ENCODE assay signal across 20 cellular contexts in genomic region chr1:84675106-84675505, GRCh38. TPM values are rescaled to one million over a fixed set of nuclear protein-coding genes. Genes with fewer than 3 reads are reported as not detected.
DNase-seq lines count a peak whose midpoint lies in the region; ATAC-seq, FAIRE-seq and TF ChIP-seq lines count a peak whose summit lies in the region.
"Had no signal": no experiment of that assay in that cellular context is flagged by ENCODE, and none has a peak within 500 bp of the region (broad histone marks: within the 10 kb centered on the region; RNA-seq: fewer than 3 reads in every experiment).

No MANE protein-coding gene starts in this region.

- H3K4me1 ChIP-seq in HepG2 (ENCODE audit: insufficient read depth, low read length) (no peaks in the 10 kb centered on the region), right lobe of liver (no peaks in the 10 kb centered on the region), H1 (replicated peaks in 1 of 4; ENCODE audit: control insufficient read depth in 3 of 4, insufficient read depth in 4 of 4, low read length in 3 of 4) (peaks cover 0 to 18% (median 8%) of the 10 kb centered on the region in 4 experiments; a peak in 4 of 7 replicates)
- H3K4me1 ChIP-seq: SJSA1 had no signal

- CTCF ChIA-PET in HepG2 (lab: Yijun Ruan, JAX; ENCODE audit: low intra/inter-chr PET ratio, low total read pairs), result no interaction called here
- CTCF ChIA-PET in H1 (lab: Charles Lee; ENCODE audit: partially characterized antibody), result interaction anchor here (1.3 to 5.5 kb wide), 3 partner anchors 9 to 49 kb away, joined by 4 to 23 read pairs (median 5); no protein-coding TSS in a partner anchor

- H3K9ac ChIP-seq in HepG2 (ENCODE audit: insufficient read depth, low read depth, low read length) (no peak overlapping the region), H1 (replicated peaks in 1 of 4; ENCODE audit: extremely low read depth in 1 of 4, low read depth in 3 of 4, low read length in 3 of 4) (no peak overlapping the region)

- no peak overlapping the region for H3K4me3 ChIP-seq in HepG2 (replicated peaks in 1 of 3; ENCODE audit: insufficient read depth in 1 of 3, low read depth in 2 of 3, low read length in 3 of 3)
- no peak overlapping the region for H3K4me3 ChIP-seq in right lobe of liver
- H3K4me3 ChIP-seq in H1 (ENCODE audit: extremely low read depth in 1 of 4, insufficient read depth in 2 of 4, low read depth in 3 of 4, low read length in 4 of 4), result peak overlapping the region in 1 of 4 experiments; percentile 21; a peak in 2 of 8 replicates
- H3K4me3 ChIP-seq: SJSA1 had no signal

- no peaks in the 10 kb centered on the region for H3K27me3 Mint-ChIP-seq in osteocyte (ENCODE audit: unreplicated experiment)
- H3K27me3 Mint-ChIP-seq: T-cell had no signal

- H3K9me3 ChIP-seq in HepG2 (ENCODE audit: low read length) (no peaks in the 10 kb centered on the region), right lobe of liver (no peaks in the 10 kb centered on the region), H1 (ENCODE audit: insufficient read depth in 2 of 2, low read depth in 1 of 2, low read length in 1 of 2) (no peaks in the 10 kb centered on the region; a peak in 1 of 4 replicates)
- H3K9me3 ChIP-seq: SJSA1 had no signal

- H3K23ac ChIP-seq in H1 (ENCODE audit: insufficient read length), result no peak overlapping the region

- H2BK120ac ChIP-seq in H1 (replicated peaks; ENCODE audit: low read depth, low read length), result no peak overlapping the region

- FAIRE-seq in HepG2 (lab: Jason Lieb, UNC), result no peak
- FAIRE-seq in H1 (lab: Jason Lieb, UNC), result no peak
- FAIRE-seq in islet of Langerhans (lab: Jason Lieb, UNC), result peak; percentile 41
- FAIRE-seq: HTR-8/SVneo had no signal

- H2BK15ac ChIP-seq in H1 (ENCODE audit: low read length), result no peak overlapping the region

- no TSS peak for BruUV-seq in HepG2 (replicated peaks; lab: Mats Ljungman, UMichigan)

- H4K20me1 ChIP-seq in HepG2 (ENCODE audit: insufficient read depth, low read length), result no peaks in the 10 kb centered on the region
- H4K20me1 ChIP-seq in H1 (replicated peaks in 1 of 2; ENCODE audit: control insufficient read depth in 1 of 2, insufficient read depth in 2 of 2, low read length in 2 of 2), result no peaks in the 10 kb centered on the region

- no peak overlapping the region for H3K4me3 Mint-ChIP-seq in osteocyte (ENCODE audit: unreplicated experiment)
- H3K4me3 Mint-ChIP-seq: T-cell had no signal

- no peak overlapping the region for H3K56ac ChIP-seq in H1 (replicated peaks; ENCODE audit: insufficient read length, low read depth, low read length)

- H3K27ac ChIP-seq in HepG2 (ENCODE audit: extremely low read length, insufficient read depth, low read length) (no peak overlapping the region), right lobe of liver (no peak overlapping the region), H1 (ENCODE audit: low read depth, low read length) (no peak overlapping the region)
- H3K27ac ChIP-seq: C4-2B, SJSA1 had no signal

- H4K8ac ChIP-seq in H1 (ENCODE audit: extremely low read depth, insufficient read depth, low read length), result no peak overlapping the region

- no peak overlapping the region for H3K4ac ChIP-seq in H1 (replicated peaks; ENCODE audit: insufficient read length, low read depth, low read length)

- DNase-seq in HepG2 (ENCODE audit: low spot score), result no peak
- no peak for DNase-seq in right lobe of liver
- no peak for DNase-seq in H1 (ENCODE audit: low read depth in 1 of 2, low spot score in 2 of 2)
- DNase-seq in osteocyte (ENCODE audit: extremely low spot score, unreplicated experiment), result no peak
- DNase-seq in NCI-H2081 (lab: John Stamatoyannopoulos, UW), result no peak
- DNase-seq: 8988T, COR-L47, DMS153, EL, NCI-H1417 treated with DMSO at 0.1 percent for 48 hours, NCI-H2029 treated with DMSO at 0.1 percent for 48 hours, NCI-H2227 treated with DMSO at 0.1 percent for 48 hours, NCI-H524 treated with DMSO at 0.1 percent for 48 hours, T-cell had no signal

- H4K91ac ChIP-seq in H1 (replicated peaks; ENCODE audit: insufficient read length, low read length), result no peak overlapping the region

- WGBS in HepG2 (ENCODE audit: low lambda C conversion rate), result 77% methylated on average over 1 of the region's 1 CpG
- 63% methylated on average over 1 of the region's 1 CpG for WGBS in right lobe of liver (ENCODE audit: insufficient coverage, low coverage, low lambda C conversion rate, missing lambda C conversion rate)
- WGBS in H1 (ENCODE audit: extremely low coverage in 1 of 2, insufficient coverage in 1 of 2, insufficient read length in 1 of 2, insufficient replicate concordance in 2 of 2, low coverage in 1 of 2, low lambda C conversion rate in 2 of 2, missing lambda C conversion rate in 1 of 2), 2 experiments, result 54% methylated on average over 1 of the region's 1 CpG; no CpG with 5 or more reads in 1 of the 2 experiments

- no peaks in the 10 kb centered on the region for H3K23me2 ChIP-seq in H1 (ENCODE audit: low read depth, low read length)

- TF ChIP-seq CTCF in HepG2 (CRISPR knock-in tag; IDR thresholded peaks at IDR 0.05), result no peak
- no peak for TF ChIP-seq CTCF in right lobe of liver (IDR thresholded peaks at IDR 0.05)
- TF ChIP-seq CTCF in H1 (IDR thresholded peaks at IDR 0.05; ENCODE audit: control extremely low read depth in 1 of 3, insufficient read depth in 1 of 3, low read depth in 1 of 3, low read length in 3 of 3), result no peak
- no peak for TF ChIP-seq CTCF in osteocyte (IDR thresholded peaks at IDR 0.05)

- no peaks in the 10 kb centered on the region for H3K9me3 Mint-ChIP-seq in osteocyte (ENCODE audit: unreplicated experiment)

- ATAC-seq in HepG2, result no peak
- ATAC-seq in right lobe of liver, result no peak
- no peak for ATAC-seq in GM18505 (IDR thresholded peaks at IDR 0.05; ENCODE audit: unreplicated experiment)
- ATAC-seq in HG02870 (IDR thresholded peaks at IDR 0.05; ENCODE audit: unreplicated experiment), result no peak
- ATAC-seq: T-cell had no signal

- in situ Hi-C loops in HepG2 (cut with HindIII; ENCODE audit: extremely low pct_ligation_motif_present, low pct_unique_long_range_greater_than_20kb), result no loop called here

- H3K36me3 Mint-ChIP-seq in osteocyte (ENCODE audit: unreplicated experiment), result no peaks in the 10 kb centered on the region

- peaks cover 3% of the 10 kb centered on the region; the same call in 1 of the 2 replicates for H3K79me1 ChIP-seq in H1 (ENCODE audit: low read depth, low read length)

- TF ChIP-seq RAD21 in HepG2 (CRISPR knock-in tag; IDR thresholded peaks at IDR 0.05), result no peak
- TF ChIP-seq RAD21 in H1 (IDR thresholded peaks at IDR 0.05 in 1 of 2, conservative IDR thresholded peaks at IDR 0.05 in 1 of 2; ENCODE audit: low read depth in 2 of 2, low read length in 2 of 2), result no peak

- no peak overlapping the region for H3K14ac ChIP-seq in H1 (ENCODE audit: insufficient read length)

- no peak overlapping the region for H3K27ac Mint-ChIP-seq in osteocyte (ENCODE audit: unreplicated experiment)
- H3K27ac Mint-ChIP-seq: T-cell had no signal

- intact Hi-C loops in HepG2 (cut with micrococcal nuclease; ENCODE audit: unreplicated experiment), result no loop called here
- intact Hi-C loops in right lobe of liver (cut with DNase I), result no loop called here

- H3K18ac ChIP-seq in H1 (ENCODE audit: extremely low read depth, low read length), result no peak overlapping the region

- H3K27me3 ChIP-seq in HepG2 (ENCODE audit: control insufficient read depth in 1 of 2, insufficient read depth in 2 of 2, low read length in 2 of 2), result no peaks in the 10 kb centered on the region
- no peaks in the 10 kb centered on the region for H3K27me3 ChIP-seq in right lobe of liver
- no peaks in the 10 kb centered on the region for H3K27me3 ChIP-seq in H1 (replicated peaks in 1 of 4; ENCODE audit: control insufficient read depth in 3 of 4, extremely low read depth in 1 of 4, insufficient read depth in 3 of 4, low read length in 3 of 4)
- H3K27me3 ChIP-seq: SJSA1 had no signal

- H3K4me2 ChIP-seq in HepG2 (ENCODE audit: low read depth, low read length), result no peak overlapping the region
- peak overlapping the region; percentile 31 to 59; a peak in 3 of 4 replicates for H3K4me2 ChIP-seq in H1 (ENCODE audit: insufficient read depth in 1 of 2, low read depth in 2 of 2, low read length in 2 of 2)

- H2AK5ac ChIP-seq in H1 (ENCODE audit: low read depth, low read length), result no peak overlapping the region

- H3K36me3 ChIP-seq in HepG2 (replicated peaks in 1 of 2; ENCODE audit: control insufficient read depth in 1 of 2, insufficient read depth in 2 of 2, low read length in 2 of 2) (no peaks in the 10 kb centered on the region; a peak in 1 of 5 replicates), right lobe of liver (no peaks in the 10 kb centered on the region), H1 (ENCODE audit: control insufficient read depth in 2 of 4, insufficient read depth in 4 of 4, low read length in 3 of 4) (peaks cover 0 to 3% (median 0%) of the 10 kb centered on the region in 4 experiments; a peak in 1 of 8 replicates)
- H3K36me3 ChIP-seq: SJSA1 had no signal

- H2AFZ ChIP-seq in HepG2 (ENCODE audit: low read length), result no peak overlapping the region
- no peak overlapping the region for H2AFZ ChIP-seq in H1 (ENCODE audit: low read length)

- H4K5ac ChIP-seq in H1 (ENCODE audit: insufficient read length, low read depth, low read length), result no peak overlapping the region

- no peak overlapping the region for H2BK12ac ChIP-seq in H1 (ENCODE audit: low read depth, low read length)

- H3K79me2 ChIP-seq in HepG2 (ENCODE audit: insufficient read depth, low read length), result no peaks in the 10 kb centered on the region
- peaks cover 0 to 85% of the 10 kb centered on the region in 2 experiments; a peak in 3 of 4 replicates for H3K79me2 ChIP-seq in H1 (ENCODE audit: control insufficient read depth in 1 of 2, insufficient read depth in 2 of 2, low read length in 2 of 2)

- POLR2A ChIA-PET in HepG2 (lab: Yijun Ruan, JAX), result no interaction called here
- POLR2A ChIA-PET in H1 (lab: Charles Lee; ENCODE audit: partially characterized antibody), result no interaction called here

- no peaks in the 10 kb centered on the region for H3K4me1 Mint-ChIP-seq in osteocyte (ENCODE audit: unreplicated experiment)

- no peak overlapping the region for H2BK20ac ChIP-seq in H1 (ENCODE audit: low read length)

- no peak overlapping the region for H2BK5ac ChIP-seq in H1 (ENCODE audit: low read depth, low read length)

- TF ChIP-seq POLR2A in HepG2 (IDR thresholded peaks at IDR 0.05; ENCODE audit: insufficient read depth in 1 of 2, low read depth in 2 of 2, low read length in 2 of 2) (no peak), right lobe of liver (IDR thresholded peaks at IDR 0.05) (no peak), H1 (IDR thresholded peaks at IDR 0.05; ENCODE audit: control extremely low read depth in 1 of 2, low read depth in 2 of 2, low read length in 2 of 2) (no peak), GM18505 (IDR thresholded peaks at IDR 0.05; ENCODE audit: borderline replicate concordance, extremely low read depth, insufficient read depth, insufficient read length) (no peak)

- TF ChIP-seq EP300 in HepG2 (IDR thresholded peaks at IDR 0.05; ENCODE audit: low read depth in 2 of 2, low read length in 2 of 2) (no peak), HepG2 (CRISPR knock-in tag; IDR thresholded peaks at IDR 0.05; ENCODE audit: borderline replicate concordance) (no peak), H1 (IDR thresholded peaks at IDR 0.05; ENCODE audit: borderline replicate concordance in 1 of 2, low read depth in 2 of 2, low read length in 2 of 2) (no peak)

RNA-seq across cellular contexts. Expression of gene SSX2IP, which starts 15.2 kb away (rescaled TPM):
- 23.7 and 38.8 TPM in 2 replicates for total RNA-seq in HepG2 (2016; rRNA removed; fragmentation: Illumina TruSeq; extraction: Trizol)
- total RNA-seq in HepG2 (2016; cell fraction: cytosol; rRNA removed; fragmentation: Illumina TruSeq; extraction: Trizol; ENCODE audit: low read depth), result 8.9 and 12.6 TPM in 2 replicates
- 26.0 and 37.5 TPM in 2 replicates for total RNA-seq in HepG2 (2016; cell fraction: insoluble cytoplasmic fraction; rRNA removed; fragmentation: Illumina TruSeq; extraction: Trizol)
- total RNA-seq in HepG2 (2016; cell fraction: membrane; rRNA removed; fragmentation: Illumina TruSeq; extraction: Trizol), result 23.1 and 27.8 TPM in 2 replicates
- 22.3 and 24.0 TPM in 2 replicates for total RNA-seq in HepG2 (2016; cell fraction: nucleus; rRNA removed; fragmentation: Illumina TruSeq; extraction: Trizol)
- polyA plus RNA-seq in HepG2 (2011; rRNA removed), result 2.7 and 2.8 TPM in 2 replicates
- 0.79 and 1.5 TPM in 2 replicates for polyA plus RNA-seq in HepG2 (2011; cell fraction: cytosol; rRNA removed)
- 1.7 TPM in 2 replicates for polyA plus RNA-seq in HepG2 (2011; cell fraction: nucleus; rRNA removed)
- 3.7 and 4.6 TPM in 2 replicates for polyA plus RNA-seq in HepG2 (2012)
- 5.2 and 5.4 TPM in 2 replicates for polyA plus RNA-seq in HepG2 (2016; cell fraction: cytosol; fragmentation: Illumina TruSeq; extraction: Trizol; ENCODE audit: low read depth)
- 27.8 and 30.8 TPM in 2 replicates for polyA plus RNA-seq in HepG2 (2016; cell fraction: insoluble cytoplasmic fraction; fragmentation: Illumina TruSeq; extraction: Trizol; ENCODE audit: low read depth)
- polyA plus RNA-seq in HepG2 (2016; cell fraction: membrane; fragmentation: Illumina TruSeq; extraction: Trizol; ENCODE audit: low read depth), result 10.5 and 11.2 TPM in 2 replicates
- polyA plus RNA-seq in HepG2 (2016; cell fraction: nucleus; fragmentation: Illumina TruSeq; extraction: Trizol; ENCODE audit: insufficient read depth, low read depth), result 22.1 and 22.9 TPM in 2 replicates
- 2.6 and 8.4 TPM in 2 replicates for polyA minus RNA-seq in HepG2 (2011; rRNA and poly(A)+ RNA removed; ENCODE audit: low replicate concordance)
- 3.6 and 4.1 TPM in 2 replicates for polyA minus RNA-seq in HepG2 (2011; cell fraction: cytosol; rRNA and poly(A)+ RNA removed)
- polyA minus RNA-seq in HepG2 (2011; cell fraction: nucleus; rRNA and poly(A)+ RNA removed), result 11.7 and 12.5 TPM in 2 replicates
- total RNA-seq in right lobe of liver, result 10 to 100 TPM in 3 of 6 experiments, 1 to 10 TPM in 3; 5.0 to 16.1 (median 8.3) TPM
- 29.2 and 31.3 TPM in 2 replicates for total RNA-seq in H1 (2021; fragmentation: NEBNext Ultra II Directional; extraction: Animal tissue kit (Norgen Biotek cat#: 25700))
- polyA plus RNA-seq in H1 (2011; rRNA removed), result 2.2 and 4.0 TPM in 2 replicates
- 5.1 TPM for polyA plus RNA-seq in H1 (2011; cell fraction: cytosol; rRNA removed)
- polyA plus RNA-seq in H1 (2011; cell fraction: nucleus; rRNA removed), result 3.8 TPM
- polyA plus RNA-seq in H1 (2012, experiment 1 of 2), result 7.6 to 18.2 TPM (median 9.3 TPM) in 4 replicates
- polyA plus RNA-seq in H1 (2012, experiment 2 of 2), result 0.87 TPM
- 13.3 TPM for polyA plus RNA-seq in H1 (2013, experiment 1 of 2)
- 13.1 TPM for polyA plus RNA-seq in H1 (2013, experiment 2 of 2)
- 8.6 and 11.7 TPM in 2 replicates for polyA minus RNA-seq in H1 (2011; rRNA and poly(A)+ RNA removed)
- polyA minus RNA-seq in H1 (2011; cell fraction: cytosol; rRNA and poly(A)+ RNA removed), result 5.3 TPM
- 37.7 TPM for polyA minus RNA-seq in H1 (2011; cell fraction: nucleus; rRNA and poly(A)+ RNA removed)
- 6.5 and 7.0 TPM in 2 replicates for total RNA-seq in osteocyte
